In genomic region chr2:238509903-238510302, GRCh38 we compare ENCODE assay signal across 1 cellular context.
TF ChIP-seq lines count a peak whose summit lies in the region.

No MANE protein-coding gene starts in this region.

TF ChIP-seq in HepG2, 621 proteins besides CTCF, POLR2A, EP300 and RAD21 (continued from another document):
- no peak for TF ChIP-seq ARID5B (CRISPR knock-in tag; IDR thresholded peaks at IDR 0.05)
